Comparison of ENCODE assay signal across 10 cellular contexts in genomic region chr17:50363217-50364060, GRCh38.
DNase-seq lines count a peak whose midpoint lies in the region; ATAC-seq lines count a peak whose summit lies in the region.
"Had no signal": no experiment of that assay in that cellular context is flagged by ENCODE, and none has a peak within 500 bp of the region (broad histone marks: within the 10 kb centered on the region; RNA-seq: fewer than 3 reads in every experiment).

No MANE protein-coding gene starts in this region.

- ATAC-seq in HG03432 (IDR thresholded peaks at IDR 0.05; ENCODE audit: unreplicated experiment): no peak
- ATAC-seq: body of pancreas had no signal

- peak overlapping the region; percentile 73 for H3K27ac ChIP-seq in caudate nucleus (ENCODE audit: low read depth, low read length)

- DNase-seq in C1 segment of cervical spinal cord (lab: John Stamatoyannopoulos, UW): peak in 11 of 14 donors; percentile 26 to 81 (median 49)
- peak; percentile 26 for DNase-seq in KBM-7
- DNase-seq in caudate nucleus (lab: John Stamatoyannopoulos, UW): peak in 49 of 61 donors; percentile 12 to 90 (median 65)
- peak; percentile 86 for DNase-seq in left kidney (ENCODE audit: low read depth, low spot score)
- no peak for DNase-seq in kidney glomerular epithelial cell (lab: John Stamatoyannopoulos, UW)
- no peak for DNase-seq in T-helper 2 cell
- no peak for DNase-seq in activated gamma-delta T cell treated with Interleukin-2 at 50 U/mL for 16 hours
- DNase-seq: body of pancreas; stimulated activated CD4-positive, alpha-beta T cell treated with anti-CD3 and anti-CD28 coated beads, Interleukin-4, amount 100 ng/mL, for 24 hours had no signal

- in situ Hi-C loops in KBM-7 (cut with MboI; ENCODE audit: low pct_unique_long_range_greater_than_20kb, low sequenced_read_pairs): no loop called here

Comparison
In these comparisons a context has a peak if more than half of its experiments do, and no peak if none do; other contexts are left out.
1. DNase-seq: peak in C1 segment of cervical spinal cord (11 of 14), KBM-7 (single experiment), caudate nucleus (49 of 61) and left kidney (single experiment); none in kidney glomerular epithelial cell (single experiment), T-helper 2 cell (0 of 5) and activated gamma-delta T cell treated with Interleukin-2 at 50 U/mL for 16 hours (single experiment).